In genomic region chr13:100392709-100393630, GRCh38 we compare ENCODE assay signal across 8 cellular contexts.
DNase-seq lines count a peak whose midpoint lies in the region; ATAC-seq lines count a peak whose summit lies in the region.

No MANE protein-coding gene starts in this region.

- intact Hi-C loops in left ventricle myocardium superior (cut with micrococcal nuclease): no loop called here

- peaks cover 24% of the 10 kb centered on the region for H3K4me1 Mint-ChIP-seq in activated naive CD4-positive, alpha-beta T cell treated with anti-CD3 and anti-CD28 coated beads, Interleukin-2, amount 50 U/mL, for 24 hours

- H3K27ac Mint-ChIP-seq in activated naive CD4-positive, alpha-beta T cell treated with anti-CD3 and anti-CD28 coated beads, Interleukin-2, amount 50 U/mL, for 24 hours: peak overlapping the region; percentile 47

- ATAC-seq in HG02884 (IDR thresholded peaks at IDR 0.05; ENCODE audit: unreplicated experiment) (peak; percentile 39), left ventricle myocardium superior (peak; percentile 99), HG03565 (IDR thresholded peaks at IDR 0.05; ENCODE audit: unreplicated experiment) (no peak)

- DNase-seq in ELF-1 (ENCODE audit: low read depth, low spot score) (peak; percentile 87), RPMI7951 (ENCODE audit: low read depth) (peak; percentile 99), left ventricle myocardium superior (peak; percentile 53), smooth muscle cell of the brain vasculature (ENCODE audit: low read depth, low spot score) (peak; percentile 99), DMS153 (lab: John Stamatoyannopoulos, UW) (no peak)

- no peaks in the 10 kb centered on the region for H3K27me3 Mint-ChIP-seq in activated naive CD4-positive, alpha-beta T cell treated with anti-CD3 and anti-CD28 coated beads, Interleukin-2, amount 50 U/mL, for 24 hours

- H3K4me3 Mint-ChIP-seq in activated naive CD4-positive, alpha-beta T cell treated with anti-CD3 and anti-CD28 coated beads, Interleukin-2, amount 50 U/mL, for 24 hours: no peak overlapping the region

- peaks cover 2% of the 10 kb centered on the region for H3K36me3 Mint-ChIP-seq in activated naive CD4-positive, alpha-beta T cell treated with anti-CD3 and anti-CD28 coated beads, Interleukin-2, amount 50 U/mL, for 24 hours

- H3K9me3 Mint-ChIP-seq in activated naive CD4-positive, alpha-beta T cell treated with anti-CD3 and anti-CD28 coated beads, Interleukin-2, amount 50 U/mL, for 24 hours: no peaks in the 10 kb centered on the region
